2 cellular contexts compared by ENCODE assay signal in the genomic region with DNA sequence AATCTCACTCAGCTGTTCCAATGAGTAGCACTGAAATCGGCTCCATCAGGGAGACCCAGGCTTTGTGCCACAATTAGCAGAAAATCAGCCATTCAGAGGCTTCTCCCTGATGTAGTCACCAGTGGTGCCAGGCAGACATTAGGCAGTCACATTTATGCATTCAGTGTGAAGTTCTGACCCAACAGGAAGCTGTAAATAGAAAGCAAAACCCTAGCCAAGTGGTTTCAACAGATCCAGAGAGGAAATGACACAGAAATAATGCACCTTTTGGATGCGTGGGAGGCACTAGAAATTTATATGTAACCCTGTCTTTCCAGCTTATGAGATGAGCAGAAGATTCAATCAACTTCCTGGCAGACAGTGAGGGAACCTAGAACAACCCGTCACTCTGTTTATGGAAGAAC.
TF ChIP-seq lines count a peak whose summit lies in the region.

No MANE protein-coding gene starts in this region.

TF ChIP-seq in IMR-90, 13 proteins besides CTCF, POLR2A, EP300 and RAD21 (continued from another document):
- TF ChIP-seq NFE2L2 (IDR thresholded peaks at IDR 0.05; ENCODE audit: low read depth, low read length) (no peak), RFX5 (IDR thresholded peaks at IDR 0.05; ENCODE audit: low read depth, low read length) (peak; percentile 60)
- TF ChIP-seq, protein P1, sequence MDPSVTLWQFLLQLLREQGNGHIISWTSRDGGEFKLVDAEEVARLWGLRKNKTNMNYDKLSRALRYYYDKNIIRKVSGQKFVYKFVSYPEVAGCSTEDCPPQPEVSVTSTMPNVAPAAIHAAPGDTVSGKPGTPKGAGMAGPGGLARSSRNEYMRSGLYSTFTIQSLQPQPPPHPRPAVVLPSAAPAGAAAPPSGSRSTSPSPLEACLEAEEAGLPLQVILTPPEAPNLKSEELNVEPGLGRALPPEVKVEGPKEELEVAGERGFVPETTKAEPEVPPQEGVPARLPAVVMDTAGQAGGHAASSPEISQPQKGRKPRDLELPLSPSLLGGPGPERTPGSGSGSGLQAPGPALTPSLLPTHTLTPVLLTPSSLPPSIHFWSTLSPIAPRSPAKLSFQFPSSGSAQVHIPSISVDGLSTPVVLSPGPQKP (IDR thresholded peaks at IDR 0.05; ENCODE audit: borderline replicate concordance, low read depth, low read length): no peak
TF ChIP-seq in IMR-90: peak in this region for 1.

TF ChIP-seq in endothelial cell of umbilical vein, 7 proteins besides CTCF, POLR2A, EP300 and RAD21 (continued from another document):
- no peak for TF ChIP-seq EZH2 (IDR thresholded peaks at IDR 0.05; ENCODE audit: borderline replicate concordance, low read depth, low read length, severe bottlenecking)
